12 cellular contexts compared by ENCODE assay signal in genomic region chr3:14441240-14441919, GRCh38. TPM values are rescaled to one million over a fixed set of nuclear protein-coding genes. Genes with fewer than 3 reads are reported as not detected.
A peak's percentile ranks its signal among the peaks of the same experiment; 100 is the strongest.
DNase-seq lines count a peak whose midpoint lies in the region; ATAC-seq, FAIRE-seq and TF ChIP-seq lines count a peak whose summit lies in the region.
"Had no signal": no experiment of that assay in that cellular context is flagged by ENCODE, and none has a peak within 500 bp of the region (broad histone marks: within the 10 kb centered on the region; RNA-seq: fewer than 3 reads in every experiment).

No MANE protein-coding gene starts in this region.

- H3K4me1 ChIP-seq in left lung (peaks cover 32 to 62% of the 10 kb centered on the region in 2 donors), aorta (ENCODE audit: control insufficient read depth in 1 of 2, insufficient read depth in 2 of 2, low read length in 2 of 2) (no peaks in the 10 kb centered on the region)

- peak overlapping the region; percentile 88 for H3K27ac ChIP-seq in caudate nucleus (ENCODE audit: low read depth, low read length)
- H3K27ac ChIP-seq in left lung = peak overlapping the region; percentile 26 to 53
- no peak overlapping the region for H3K27ac ChIP-seq in aorta (ENCODE audit: low read depth in 1 of 2, low read length in 2 of 2)
- H3K27ac ChIP-seq: epithelial cell of prostate, thoracic aorta had no signal

- TF ChIP-seq CTCF in left lung (IDR thresholded peaks at IDR 0.05) = no peak

- peak overlapping the region; percentile 55 to 61 for H3K27ac Mint-ChIP-seq in activated naive CD4-positive, alpha-beta T cell treated with anti-CD3 and anti-CD28 coated beads, Interleukin-2, amount 50 U/mL, for 72 hours

- no peak for DNase-seq in activated naive CD4-positive, alpha-beta T cell treated with anti-CD3 and anti-CD28 coated beads, Interleukin-2, amount 50 U/mL, for 72 hours (ENCODE audit: low spot score in 2 of 2)
- no peak for DNase-seq in activated naive CD4-positive, alpha-beta T cell treated with anti-CD3 and anti-CD28 coated beads, Interleukin-2, amount 50 U/mL, for 16 hours
- DNase-seq in caudate nucleus (lab: John Stamatoyannopoulos, UW) (no peak), left lung (no peak), aorta (no peak), GM12892 (ENCODE audit: insufficient read length) (no peak), NCI-H2029 (lab: John Stamatoyannopoulos, UW) (no peak)
- DNase-seq: activated CD8-positive, alpha-beta memory T cell treated with anti-CD3 and anti-CD28 coated beads for 24 hours; activated gamma-delta T cell had no signal

- H3K9me3 Mint-ChIP-seq in activated naive CD4-positive, alpha-beta T cell treated with anti-CD3 and anti-CD28 coated beads, Interleukin-2, amount 50 U/mL, for 72 hours = no peaks in the 10 kb centered on the region

- no peaks in the 10 kb centered on the region for H3K9me3 ChIP-seq in left lung
- H3K9me3 ChIP-seq in aorta (ENCODE audit: control insufficient read depth, low read length) = no peaks in the 10 kb centered on the region
- H3K9me3 ChIP-seq: thoracic aorta had no signal

- no peak for ATAC-seq in activated naive CD4-positive, alpha-beta T cell treated with anti-CD3 and anti-CD28 coated beads, Interleukin-2, amount 50 U/mL, for 72 hours
- ATAC-seq in left lung (no peak), aorta (ENCODE audit: low FRiP score) (peak; percentile 34), GM19023 (IDR thresholded peaks at IDR 0.05; ENCODE audit: unreplicated experiment) (no peak)

- H3K36me3 Mint-ChIP-seq in activated naive CD4-positive, alpha-beta T cell treated with anti-CD3 and anti-CD28 coated beads, Interleukin-2, amount 50 U/mL, for 72 hours = peaks cover 10 to 23% of the 10 kb centered on the region in 2 donors

- FAIRE-seq in GM12892 (lab: Jason Lieb, UNC) = no peak

- WGBS in aorta, 2 donors = 94 to 95% methylated on average over 18 of the region's 18 CpGs

- H3K4me3 ChIP-seq in left lung (no peak overlapping the region), aorta (ENCODE audit: low read length in 2 of 2) (no peak overlapping the region)
- H3K4me3 ChIP-seq: thoracic aorta had no signal

- H3K27me3 ChIP-seq in left lung (no peaks in the 10 kb centered on the region), aorta (ENCODE audit: control insufficient read depth in 1 of 2, insufficient read depth in 2 of 2, low read length in 1 of 2) (no peaks in the 10 kb centered on the region)

- H3K36me3 ChIP-seq in left lung (peaks cover 0 to 34% of the 10 kb centered on the region in 2 donors), aorta (ENCODE audit: control insufficient read depth in 1 of 2, insufficient read depth in 2 of 2, low read length in 1 of 2) (peaks cover 0 to 3% of the 10 kb centered on the region in 2 donors)

- intact Hi-C loops in left lung (cut with DNase I) = no loop called here
- intact Hi-C loops in aorta (cut with DNase I) = no loop called here

- no peak for TF ChIP-seq POLR2A in GM12892 (IDR thresholded peaks at IDR 0.05; ENCODE audit: low read depth, low read length)

RNA-seq across cellular contexts. Expression of gene SLC6A6, which starts 39.0 kb away (rescaled TPM):
- 10 to 100 TPM; 52.7 to 71.9 TPM for total RNA-seq in activated naive CD4-positive, alpha-beta T cell treated with anti-CD3 and anti-CD28 coated beads, Interleukin-2, amount 50 U/mL, for 72 hours
- total RNA-seq in left lung (100 to 1,000 TPM in 1 of 2 donors, 10 to 100 TPM in 1; 32.2 to 134 TPM), aorta (10 to 100 TPM; 36.5 to 62.2 TPM)
- polyA plus RNA-seq in aorta = 1 to 10 TPM; 5.3 to 6.1 TPM
- polyA plus RNA-seq in GM12892 (2012; ENCODE audit: missing spikeins) = 15.9 TPM

Comparison
In these comparisons a context has a peak if more than half of its experiments do, and no peak if none do; other contexts are left out.
1. H3K27ac ChIP-seq: peak in caudate nucleus (single experiment) and left lung (2 of 2); none in aorta (0 of 2).